20 cellular contexts compared by ENCODE assay signal in genomic region chr1:7331926-7332535, GRCh38.
DNase-seq lines count a peak whose midpoint lies in the region; ATAC-seq, FAIRE-seq and TF ChIP-seq lines count a peak whose summit lies in the region.
"Had no signal": no experiment of that assay in that cellular context is flagged by ENCODE, and none has a peak within 500 bp of the region (broad histone marks: within the 10 kb centered on the region; RNA-seq: fewer than 3 reads in every experiment).

No MANE protein-coding gene starts in this region.

- H3F3A ChIP-seq in PC-3 (ENCODE audit: low read length, unreplicated experiment), result no peaks in the 10 kb centered on the region

- peaks cover 76% of the 10 kb centered on the region for H3K27me3 ChIP-seq in PC-3 (ENCODE audit: low read length)
- H3K27me3 ChIP-seq: Peyer's patch had no signal

- no peak for TF ChIP-seq CTCF in PC-3 (conservative IDR thresholded peaks at IDR 0.05; ENCODE audit: low read depth, low read length)
- no peak for TF ChIP-seq CTCF in fibroblast of villous mesenchyme (IDR thresholded peaks at IDR 0.05; ENCODE audit: insufficient read depth, low read depth, low read length)
- no peak for TF ChIP-seq CTCF in osteocyte (IDR thresholded peaks at IDR 0.05)

- CTCF ChIA-PET in PC-3 (lab: Charles Lee), result no interaction called here

- H3K27ac ChIP-seq in PC-3 (ENCODE audit: low read length), result no peak overlapping the region
- H3K27ac ChIP-seq: Peyer's patch had no signal

- H3K4me1 Mint-ChIP-seq in osteocyte (ENCODE audit: unreplicated experiment), result peaks cover 45% of the 10 kb centered on the region

- H3K79me2 ChIP-seq in PC-3 (ENCODE audit: low read length), result no peaks in the 10 kb centered on the region

- H3K36me3 ChIP-seq in PC-3 (ENCODE audit: low read depth, low read length), result no peaks in the 10 kb centered on the region
- H3K36me3 ChIP-seq: Peyer's patch had no signal

- no peaks in the 10 kb centered on the region for H4K20me1 ChIP-seq in PC-3 (ENCODE audit: low read length)

- peak overlapping the region; percentile 58 for H3K27ac Mint-ChIP-seq in osteocyte (ENCODE audit: unreplicated experiment)

- peak overlapping the region; percentile 9 for H3K4me3 Mint-ChIP-seq in osteocyte (ENCODE audit: unreplicated experiment)
- H3K4me3 Mint-ChIP-seq: CD4-positive, alpha-beta memory T cell had no signal

- no peak overlapping the region for H3K4me2 ChIP-seq in PC-3 (ENCODE audit: low read length)
- H3K4me2 ChIP-seq: A549 had no signal

- no peak overlapping the region for H3K9ac ChIP-seq in PC-3 (ENCODE audit: low read length)

- BruUV-seq in PC-3 (replicated peaks; lab: Mats Ljungman, UMichigan), result no TSS peak

- H3K9me3 ChIP-seq in PC-3 (ENCODE audit: low read length), result no peaks in the 10 kb centered on the region
- H3K9me3 ChIP-seq: Peyer's patch had no signal

- H2AFZ ChIP-seq in PC-3 (ENCODE audit: low read length), result no peak overlapping the region

- FAIRE-seq in A204.1 (lab: Jason Lieb, UNC), result peak; percentile 94
- no peak for FAIRE-seq in GM19239 (lab: Jason Lieb, UNC)
- FAIRE-seq: A549, GM12891, GM18507, H1, HepG2 had no signal

- peak; percentile 45 for ATAC-seq in PC-3
- ATAC-seq: A549, HepG2 had no signal

- H3K9me2 ChIP-seq in PC-3 (replicated peaks; ENCODE audit: low read length), result no peaks in the 10 kb centered on the region

- H3K4me3 ChIP-seq in PC-3 (ENCODE audit: low read length) (no peak overlapping the region), fibroblast of villous mesenchyme (ENCODE audit: low read depth, low read length) (no peak overlapping the region)
- H3K4me3 ChIP-seq: A549, Peyer's patch had no signal

- peak; percentile 5 for DNase-seq in PC-3
- DNase-seq in fibroblast of villous mesenchyme (ENCODE audit: low read depth), result peak; percentile 16
- DNase-seq in osteocyte (ENCODE audit: extremely low spot score, unreplicated experiment), result peak; percentile 70
- DNase-seq in NCI-H2107 (lab: John Stamatoyannopoulos, UW), result no peak
- DNase-seq in GM19239 (ENCODE audit: insufficient read length, low spot score), result no peak
- no peak for DNase-seq in T-helper 2 cell
- DNase-seq: Calu3; CD4-positive, alpha-beta memory T cell; KG1; NCI-H1417 treated with DMSO at 0.1 percent for 48 hours; NCI-H1930; NCI-H2171 treated with DMSO at 0.1 percent for 48 hours; NCI-H446 treated with DMSO at 0.1 percent for 48 hours; Peyer's patch had no signal

- peaks cover 2% of the 10 kb centered on the region for H3K36me3 Mint-ChIP-seq in osteocyte (ENCODE audit: unreplicated experiment)
- H3K36me3 Mint-ChIP-seq: CD4-positive, alpha-beta memory T cell had no signal

- intact Hi-C loops in PC-3 (cut with micrococcal nuclease), result no loop called here

- H3K9me3 Mint-ChIP-seq in osteocyte (ENCODE audit: unreplicated experiment), result peaks cover 16% of the 10 kb centered on the region

- H3K4me1 ChIP-seq in PC-3 (ENCODE audit: insufficient read depth, low read length), result 0 out of 2 replicates have a peak, but pooled peaks cover 3% of the 10 kb centered on the region
- H3K4me1 ChIP-seq: Peyer's patch had no signal

- POLR2A ChIA-PET in PC-3 (lab: Charles Lee; ENCODE audit: unreplicated experiment), result no interaction called here

- H3K27me3 Mint-ChIP-seq in osteocyte (ENCODE audit: unreplicated experiment), result no peaks in the 10 kb centered on the region

Comparison
In these comparisons a context has a peak if more than half of its experiments do, and no peak if none do; other contexts are left out.
1. DNase-seq: peak in PC-3 (single experiment), fibroblast of villous mesenchyme (single experiment) and osteocyte (single experiment); none in NCI-H2107 (single experiment), GM19239 (single experiment) and T-helper 2 cell (0 of 5).